In genomic region chr10:57222603-57223002, GRCh38 we compare ENCODE assay signal across 1 cellular context.
TF ChIP-seq lines count a peak whose summit lies in the region.

No MANE protein-coding gene starts in this region.

TF ChIP-seq in GM23338, 12 proteins besides CTCF, POLR2A, EP300 and RAD21 (continued from another document):
- TF ChIP-seq ZNF462 (CRISPR knock-in tag; IDR thresholded peaks at IDR 0.05), result peak; percentile 72; the same call in 1 of the 2 replicates
